Comparison of ENCODE assay signal across 2 cellular contexts in genomic region chr6:169215201-169215661, GRCh38.
TF ChIP-seq lines count a peak whose summit lies in the region.

No MANE protein-coding gene starts in this region.

TF ChIP-seq in liver, 16 proteins besides CTCF, POLR2A, EP300 and RAD21 (continued from another document):
- TF ChIP-seq GABPA (IDR thresholded peaks at IDR 0.05 in 1 of 2, conservative IDR thresholded peaks at IDR 0.05 in 1 of 2) (no peak), RXRA (IDR thresholded peaks at IDR 0.05) (no peak), MAX (IDR thresholded peaks at IDR 0.05) (no peak), REST (IDR thresholded peaks at IDR 0.05) (no peak), EGR1 (IDR thresholded peaks at IDR 0.05; ENCODE audit: low read depth in 2 of 2) (no peak), HNF4G (IDR thresholded peaks at IDR 0.05) (no peak), FOXA1 (IDR thresholded peaks at IDR 0.05) (no peak), HNF4A (conservative IDR thresholded peaks at IDR 0.05) (no peak), NR2F2 (IDR thresholded peaks at IDR 0.05) (no peak), FOXA2 (IDR thresholded peaks at IDR 0.05) (no peak), SP1 (IDR thresholded peaks at IDR 0.05) (no peak), YY1 (IDR thresholded peaks at IDR 0.05) (no peak), ATF3 (IDR thresholded peaks at IDR 0.05) (no peak)

TF ChIP-seq in HepG2, 621 proteins besides CTCF, POLR2A, EP300 and RAD21 (continued from another document):
- TF ChIP-seq PAXIP1 (CRISPR knock-in tag; conservative IDR thresholded peaks at IDR 0.05), result no peak
- TF ChIP-seq NFE2 (CRISPR knock-in tag; IDR thresholded peaks at IDR 0.05), result no peak
- TF ChIP-seq HNF1B (CRISPR knock-in tag; IDR thresholded peaks at IDR 0.05), result no peak
- TF ChIP-seq EZH2 (conservative IDR thresholded peaks at IDR 0.05; ENCODE audit: low read depth, low read length), result no peak
- TF ChIP-seq ONECUT2 (CRISPR knock-in tag; IDR thresholded peaks at IDR 0.05), result no peak
- no peak for TF ChIP-seq PBX3 (CRISPR knock-in tag; IDR thresholded peaks at IDR 0.05; ENCODE audit: borderline replicate concordance)
- TF ChIP-seq ZNF724P (CRISPR knock-in tag; IDR thresholded peaks at IDR 0.05; ENCODE audit: borderline replicate concordance), result no peak
- TF ChIP-seq SIN3A (IDR thresholded peaks at IDR 0.05; ENCODE audit: borderline replicate concordance, low read depth, low read length), result no peak
- TF ChIP-seq NR1H2 (CRISPR knock-in tag; IDR thresholded peaks at IDR 0.05; ENCODE audit: borderline replicate concordance, low read depth), result no peak
